In the genomic region with DNA sequence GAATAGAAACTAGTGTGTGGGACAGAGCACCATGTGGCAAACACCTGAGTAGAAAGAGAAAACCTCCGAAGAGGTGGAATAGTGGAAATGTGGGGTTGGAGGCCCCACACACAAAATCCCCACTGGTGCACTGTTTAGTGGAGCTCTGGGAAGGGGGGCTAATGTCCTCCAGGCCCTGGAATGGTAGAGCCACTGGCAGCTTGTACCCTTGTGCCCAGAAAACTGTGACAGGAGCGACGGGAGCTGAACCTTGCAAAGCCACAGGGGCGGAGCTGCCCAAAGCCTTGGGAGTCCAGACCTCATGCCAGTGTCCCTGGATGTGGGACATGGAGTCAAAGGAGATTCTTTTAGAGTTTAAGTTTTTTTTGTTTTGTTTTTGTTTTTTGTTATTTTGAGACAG, we compare ENCODE assay signal across 24 cellular contexts. TPM values are rescaled to one million over a fixed set of nuclear protein-coding genes. Genes with fewer than 3 reads are reported as not detected.
DNase-seq lines count a peak whose midpoint lies in the region; ATAC-seq and TF ChIP-seq lines count a peak whose summit lies in the region.
"Had no signal": no experiment of that assay in that cellular context is flagged by ENCODE, and none has a peak within 500 bp of the region (broad histone marks: within the 10 kb centered on the region; RNA-seq: fewer than 3 reads in every experiment).

No MANE protein-coding gene starts in this region.

- no peak overlapping the region for H3K27ac ChIP-seq in CD8-positive, alpha-beta T cell (ENCODE audit: low read depth, low read length)
- H3K27ac ChIP-seq in iPS-18a (ENCODE audit: low read length) (peak overlapping the region; percentile 6), substantia nigra (ENCODE audit: low read depth, low read length, poor library complexity, severe bottlenecking) (peak overlapping the region; percentile 77), gastroesophageal sphincter (no peak overlapping the region)
- H3K27ac ChIP-seq: gastrocnemius medialis had no signal

- H3K9me3 Mint-ChIP-seq in CD8-positive, alpha-beta T cell = no peaks in the 10 kb centered on the region
- H3K9me3 Mint-ChIP-seq in WTC11 = no peaks in the 10 kb centered on the region
- H3K9me3 Mint-ChIP-seq: activated naive CD4-positive, alpha-beta T cell treated with anti-CD3 and anti-CD28 coated beads, Interleukin-2, amount 50 U/mL, for 72 hours had no signal

- H3K36me3 Mint-ChIP-seq in CD8-positive, alpha-beta T cell = no peaks in the 10 kb centered on the region
- no peaks in the 10 kb centered on the region for H3K36me3 Mint-ChIP-seq in WTC11
- H3K36me3 Mint-ChIP-seq: activated naive CD4-positive, alpha-beta T cell treated with anti-CD3 and anti-CD28 coated beads, Interleukin-2, amount 50 U/mL, for 72 hours had no signal

- no peak overlapping the region for H3K9ac ChIP-seq in iPS-18a (ENCODE audit: low read length)

- intact Hi-C loops in CD8-positive, alpha-beta T cell (cut with DNase I, micrococcal nuclease) = loop anchor here in 1 of 2 experiments (5.0 kb wide), 1 partner anchor 41 kb away; no protein-coding TSS in a partner anchor

- TF ChIP-seq POLR2A in gastroesophageal sphincter (IDR thresholded peaks at IDR 0.05) = no peak

- no peak for ATAC-seq in CD8-positive, alpha-beta T cell
- ATAC-seq in WTC11 (no peak), gastroesophageal sphincter (no peak), GM18517 (IDR thresholded peaks at IDR 0.05; ENCODE audit: unreplicated experiment) (no peak), GM18498 (IDR thresholded peaks at IDR 0.05; ENCODE audit: unreplicated experiment) (no peak)
- ATAC-seq: activated naive CD4-positive, alpha-beta T cell treated with anti-CD3 and anti-CD28 coated beads, Interleukin-2, amount 50 U/mL, for 72 hours; gastrocnemius medialis; HCT116; stimulated activated naive CD8-positive, alpha-beta T cell treated with anti-CD3 and anti-CD28 coated beads, Interleukin-15, Interleukin-2, amounts not matched to agents 100 U/mL and 50 U/mL, for 24 hours had no signal

- TF ChIP-seq CTCF in CD8-positive, alpha-beta T cell (IDR thresholded peaks at IDR 0.05) = no peak
- TF ChIP-seq CTCF in WTC11 (IDR thresholded peaks at IDR 0.05) (no peak), gastroesophageal sphincter (IDR thresholded peaks at IDR 0.05) (no peak)

- H3K4me1 ChIP-seq in CD8-positive, alpha-beta T cell (ENCODE audit: insufficient read depth, low read length) = peaks cover 31% of the 10 kb centered on the region
- H3K4me1 ChIP-seq in iPS-18a (ENCODE audit: control insufficient read depth, low read depth, low read length) (peaks cover 62% of the 10 kb centered on the region), gastroesophageal sphincter (peaks cover 0 to 54% (median 24%) of the 10 kb centered on the region in 3 donors)

- no peak for TF ChIP-seq EP300 in gastroesophageal sphincter (IDR thresholded peaks at IDR 0.05)

- H3K36me3 ChIP-seq in CD8-positive, alpha-beta T cell (ENCODE audit: insufficient read depth, low read length) = no peaks in the 10 kb centered on the region
- H3K36me3 ChIP-seq in iPS-18a (ENCODE audit: control insufficient read depth, low read depth, low read length) (no peaks in the 10 kb centered on the region), gastroesophageal sphincter (no peaks in the 10 kb centered on the region)
- H3K36me3 ChIP-seq: esophagus squamous epithelium, gastrocnemius medialis had no signal

- DNase-seq in CD8-positive, alpha-beta T cell = peak in 1 of 7 experiments; percentile 31
- DNase-seq in WTC11 (ENCODE audit: low spot score) (no peak), substantia nigra (lab: John Stamatoyannopoulos, UW) (no peak)
- no peak for DNase-seq in stimulated activated CD4-positive, alpha-beta T cell treated with anti-CD3 and anti-CD28 coated beads, Interleukin-1b, Interleukin-23, amount 100 ng/mL, for 48 hours
- DNase-seq: activated CD4-positive, alpha-beta T cell treated with anti-CD3 and anti-CD28 coated beads for 48 hours; cerebellar nuclear complex; esophagus squamous epithelium; gastrocnemius medialis; Kasumi-1; kidney; NCI-H1930; NCI-H226; NCI-H774; retina; SHP77; stimulated activated CD4-positive, alpha-beta T cell treated with anti-CD3 and anti-CD28 coated beads, Interleukin-4, amount 100 ng/mL, for 24 hours; stimulated activated naive CD8-positive, alpha-beta T cell treated with anti-CD3 and anti-CD28 coated beads, Interleukin-15, Interleukin-2, amounts not matched to agents 100 U/mL and 50 U/mL, for 24 hours; trophoblast cell had no signal

- no peaks in the 10 kb centered on the region for H3K27me3 ChIP-seq in CD8-positive, alpha-beta T cell (ENCODE audit: insufficient read depth, low read length)
- H3K27me3 ChIP-seq in iPS-18a (ENCODE audit: control insufficient read depth, insufficient read depth, low read length) = no peaks in the 10 kb centered on the region
- no peaks in the 10 kb centered on the region for H3K27me3 ChIP-seq in gastroesophageal sphincter
- H3K27me3 ChIP-seq: esophagus squamous epithelium, gastrocnemius medialis had no signal

- no peak overlapping the region for H3K4me3 ChIP-seq in CD8-positive, alpha-beta T cell (ENCODE audit: low read depth, low read length)
- H3K4me3 ChIP-seq in iPS-18a (ENCODE audit: low read length) (no peak overlapping the region), gastroesophageal sphincter (no peak overlapping the region)
- H3K4me3 ChIP-seq: esophagus squamous epithelium, gastrocnemius medialis had no signal

- H3K9me3 ChIP-seq in CD8-positive, alpha-beta T cell (ENCODE audit: low read length) = no peaks in the 10 kb centered on the region
- H3K9me3 ChIP-seq in iPS-18a (ENCODE audit: control insufficient read depth, low read depth, low read length) (no peaks in the 10 kb centered on the region), gastroesophageal sphincter (no peaks in the 10 kb centered on the region)
- H3K9me3 ChIP-seq: esophagus squamous epithelium, gastrocnemius medialis had no signal

- H3K4me3 Mint-ChIP-seq in CD8-positive, alpha-beta T cell = no peak overlapping the region
- H3K4me3 Mint-ChIP-seq in WTC11 = no peak overlapping the region

- no peaks in the 10 kb centered on the region for H3K27me3 Mint-ChIP-seq in CD8-positive, alpha-beta T cell (ENCODE audit: low read depth)
- no peaks in the 10 kb centered on the region for H3K27me3 Mint-ChIP-seq in WTC11 (ENCODE audit: low read depth)

- WGBS in gastroesophageal sphincter (ENCODE audit: low coverage in 1 of 2), 2 donors = 93 to 100% methylated on average over 3 to 4 of the region's 4 CpGs

- H3K27ac Mint-ChIP-seq in CD8-positive, alpha-beta T cell = peak overlapping the region; percentile 62
- H3K27ac Mint-ChIP-seq in WTC11 = peak overlapping the region; percentile 95
- H3K27ac Mint-ChIP-seq: activated naive CD4-positive, alpha-beta T cell treated with anti-CD3 and anti-CD28 coated beads, Interleukin-2, amount 50 U/mL, for 72 hours had no signal

- POLR2A ChIA-PET in CD8-positive, alpha-beta T cell (lab: Charles Lee) = interaction anchor here (2.5 kb wide), 1 partner anchor 99 kb away, joined by 7 read pairs; a partner anchor contains a TSS
- POLR2A ChIA-PET in WTC11 (lab: Charles Lee) = interaction anchor here (1.0 to 2.0 kb wide), 3 partner anchors 83 to 187 kb away, joined by 4 to 5 read pairs (median 4); a partner anchor contains a TSS

- CTCF ChIA-PET in CD8-positive, alpha-beta T cell (lab: Charles Lee) = interaction anchor here (1.5 to 1.7 kb wide), 2 partner anchors 15 to 99 kb away, joined by 5 to 6 read pairs; a partner anchor contains a TSS
- CTCF ChIA-PET in WTC11 (lab: Charles Lee) = interaction anchor here (0.9 to 4.4 kb wide), 11 partner anchors 14 to 301 kb away, joined by 3 to 40 read pairs (median 3); a partner anchor contains a TSS

- peaks cover 40% of the 10 kb centered on the region for H3K4me1 Mint-ChIP-seq in CD8-positive, alpha-beta T cell (ENCODE audit: low read depth)
- peaks cover 88% of the 10 kb centered on the region for H3K4me1 Mint-ChIP-seq in WTC11

TF ChIP-seq in WTC11, 78 proteins besides CTCF, POLR2A, EP300 and RAD21 (continues in another document):
- TF ChIP-seq RORB (CRISPR knock-in tag; IDR thresholded peaks at IDR 0.05) (no peak), ZNF263 (CRISPR knock-in tag; IDR thresholded peaks at IDR 0.05; ENCODE audit: low read depth) (no peak), FOXP1 (CRISPR knock-in tag; IDR thresholded peaks at IDR 0.05; ENCODE audit: borderline replicate concordance) (no peak), ZNF396 (CRISPR knock-in tag; IDR thresholded peaks at IDR 0.05; ENCODE audit: borderline replicate concordance) (no peak)
- TF ChIP-seq, protein P1, sequence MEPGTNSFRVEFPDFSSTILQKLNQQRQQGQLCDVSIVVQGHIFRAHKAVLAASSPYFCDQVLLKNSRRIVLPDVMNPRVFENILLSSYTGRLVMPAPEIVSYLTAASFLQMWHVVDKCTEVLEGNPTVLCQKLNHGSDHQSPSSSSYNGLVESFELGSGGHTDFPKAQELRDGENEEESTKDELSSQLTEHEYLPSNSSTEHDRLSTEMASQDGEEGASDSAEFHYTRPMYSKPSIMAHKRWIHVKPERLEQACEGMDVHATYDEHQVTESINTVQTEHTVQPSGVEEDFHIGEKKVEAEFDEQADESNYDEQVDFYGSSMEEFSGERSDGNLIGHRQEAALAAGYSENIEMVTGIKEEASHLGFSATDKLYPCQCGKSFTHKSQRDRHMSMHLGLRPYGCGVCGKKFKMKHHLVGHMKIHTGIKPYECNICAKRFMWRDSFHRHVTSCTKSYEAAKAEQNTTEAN (CRISPR knock-in tag; IDR thresholded peaks at IDR 0.05) = no peak
- TF ChIP-seq, protein P2, sequence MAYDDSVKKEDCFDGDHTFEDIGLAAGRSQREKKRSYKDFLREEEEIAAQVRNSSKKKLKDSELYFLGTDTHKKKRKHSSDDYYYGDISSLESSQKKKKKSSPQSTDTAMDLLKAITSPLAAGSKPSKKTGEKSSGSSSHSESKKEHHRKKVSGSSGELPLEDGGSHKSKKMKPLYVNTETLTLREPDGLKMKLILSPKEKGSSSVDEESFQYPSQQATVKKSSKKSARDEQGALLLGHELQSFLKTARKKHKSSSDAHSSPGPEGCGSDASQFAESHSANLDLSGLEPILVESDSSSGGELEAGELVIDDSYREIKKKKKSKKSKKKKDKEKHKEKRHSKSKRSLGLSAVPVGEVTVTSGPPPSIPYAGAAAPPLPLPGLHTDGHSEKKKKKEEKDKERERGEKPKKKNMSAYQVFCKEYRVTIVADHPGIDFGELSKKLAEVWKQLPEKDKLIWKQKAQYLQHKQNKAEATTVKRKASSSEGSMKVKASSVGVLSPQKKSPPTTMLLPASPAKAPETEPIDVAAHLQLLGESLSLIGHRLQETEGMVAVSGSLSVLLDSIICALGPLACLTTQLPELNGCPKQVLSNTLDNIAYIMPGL (CRISPR knock-in tag; IDR thresholded peaks at IDR 0.05) = no peak
- TF ChIP-seq, protein P3, sequence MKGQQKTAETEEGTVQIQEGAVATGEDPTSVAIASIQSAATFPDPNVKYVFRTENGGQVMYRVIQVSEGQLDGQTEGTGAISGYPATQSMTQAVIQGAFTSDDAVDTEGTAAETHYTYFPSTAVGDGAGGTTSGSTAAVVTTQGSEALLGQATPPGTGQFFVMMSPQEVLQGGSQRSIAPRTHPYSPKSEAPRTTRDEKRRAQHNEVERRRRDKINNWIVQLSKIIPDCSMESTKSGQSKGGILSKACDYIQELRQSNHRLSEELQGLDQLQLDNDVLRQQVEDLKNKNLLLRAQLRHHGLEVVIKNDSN (CRISPR knock-in tag; IDR thresholded peaks at IDR 0.05) = no peak

RNA-seq across cellular contexts. Expression of a gene that starts 50.6 kb away (rescaled TPM):
- total RNA-seq in CD8-positive, alpha-beta T cell = under 1 TPM; 0.53 to 0.60 TPM
- total RNA-seq in WTC11 (2021) (4.5 to 5.1 TPM (median 4.9 TPM) in 3 replicates), gastroesophageal sphincter (1 to 10 TPM; 1.4 to 7.6 (median 2.6) TPM)

Comparison
In these comparisons a context has a peak if more than half of its experiments do, and no peak if none do; other contexts are left out.
1. H3K27ac ChIP-seq: peak in iPS-18a (single experiment) and substantia nigra (single experiment); none in CD8-positive, alpha-beta T cell (single experiment) and gastroesophageal sphincter (0 of 4).